Comparison of ENCODE assay signal across 15 cellular contexts in the genomic region with DNA sequence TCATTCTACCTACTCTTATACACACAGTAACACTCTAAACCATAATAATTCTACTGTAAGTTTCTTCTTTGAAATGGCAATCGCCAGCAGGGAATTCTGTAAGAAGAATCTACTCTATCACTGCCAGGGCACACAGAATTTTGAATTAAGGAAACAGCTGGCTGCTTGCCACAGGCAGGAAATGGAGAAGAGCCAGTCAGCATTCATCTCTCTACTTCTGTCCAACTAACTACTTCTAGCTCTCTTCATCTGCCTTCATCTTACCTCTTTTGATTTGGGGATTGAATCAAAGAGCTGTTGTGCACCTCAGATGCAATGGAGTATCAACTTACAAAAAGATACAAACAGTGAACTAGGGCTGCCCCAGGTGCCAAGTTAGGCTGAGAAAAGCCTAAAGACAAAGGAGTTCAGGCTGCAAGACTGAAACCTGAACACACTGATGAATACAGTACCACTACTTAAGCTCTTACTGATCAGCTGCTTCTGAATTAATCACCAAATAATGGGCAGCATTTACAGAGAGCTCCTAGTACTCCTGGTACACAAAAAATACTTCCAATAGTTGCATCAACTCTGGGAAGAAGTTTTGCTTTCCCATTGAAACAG.
DNase-seq lines count a peak whose midpoint lies in the region; ATAC-seq and TF ChIP-seq lines count a peak whose summit lies in the region.
"Had no signal": no experiment of that assay in that cellular context is flagged by ENCODE, and none has a peak within 500 bp of the region (broad histone marks: within the 10 kb centered on the region; RNA-seq: fewer than 3 reads in every experiment).

No MANE protein-coding gene starts in this region.

- no peak overlapping the region for H2BK15ac ChIP-seq in H9 (ENCODE audit: low read depth, low read length)

- H3K27me3 ChIP-seq in H9 (ENCODE audit: insufficient read depth, low read length) = no peaks in the 10 kb centered on the region
- no peaks in the 10 kb centered on the region for H3K27me3 ChIP-seq in neural progenitor cell
- H3K27me3 ChIP-seq: ascending aorta; BLaER1 treated with 17β-estradiol and CSF1 and Interleukin-3, amounts not matched to agents 10 nM and 100 nM had no signal

- peaks cover 11% of the 10 kb centered on the region; the same call in 1 of the 2 replicates for H3K4me1 ChIP-seq in H9 (ENCODE audit: insufficient read depth, low read length)
- peaks cover 26% of the 10 kb centered on the region for H3K4me1 ChIP-seq in neural progenitor cell

- H4K8ac ChIP-seq in H9 (replicated peaks; ENCODE audit: insufficient read length, low read depth, low read length) = no peak overlapping the region

- DNase-seq in H9 (no peak), NCI-H2171 treated with DMSO at 0.1 percent for 48 hours (lab: John Stamatoyannopoulos, UW) (peak; percentile 69), choroid plexus epithelial cell (ENCODE audit: low read depth) (peak; percentile 28), neural progenitor cell (ENCODE audit: low spot score) (peak; percentile 32), C1 segment of cervical spinal cord (lab: John Stamatoyannopoulos, UW) (no peak)
- DNase-seq in activated T-cell treated with anti-CD3 and anti-CD28 coated beads, Interleukin-2, amount 50 U/mL, for 4 hours = no peak
- DNase-seq: activated CD4-positive, alpha-beta T cell treated with anti-CD3 and anti-CD28 coated beads for 36 hours; effector memory CD4-positive, alpha-beta T cell; MM.1S; natural killer cell; NCI-H774 had no signal

- H2AK5ac ChIP-seq in H9 (ENCODE audit: insufficient read length, low read length) = no peak overlapping the region

- H3K9me3 ChIP-seq in H9 (ENCODE audit: control insufficient read depth, low read depth, low read length) (no peaks in the 10 kb centered on the region), neural progenitor cell (ENCODE audit: low read depth) (no peaks in the 10 kb centered on the region)
- H3K9me3 ChIP-seq: ascending aorta had no signal

- no peak overlapping the region for H3K4ac ChIP-seq in H9 (ENCODE audit: low read depth, low read length)

- H3K36me3 ChIP-seq in neural progenitor cell = no peaks in the 10 kb centered on the region
- H3K36me3 ChIP-seq: ascending aorta; BLaER1 treated with 17β-estradiol and CSF1 and Interleukin-3, amounts not matched to agents 10 nM and 100 nM had no signal

- ATAC-seq in GM19324 (IDR thresholded peaks at IDR 0.05; ENCODE audit: low FRiP score, unreplicated experiment) = no peak
- ATAC-seq in activated T-cell treated with anti-CD3 and anti-CD28 coated beads, Interleukin-2, amount 50 U/mL, for 4 hours = no peak
- ATAC-seq: activated CD4-positive, alpha-beta T cell treated with anti-CD3 and anti-CD28 coated beads for 36 hours; natural killer cell had no signal

- H4K5ac ChIP-seq in H9 (ENCODE audit: insufficient read length, low read depth, low read length) = no peak overlapping the region

- H3K4me1 Mint-ChIP-seq in H9 (peaks cover 52 to 63% of the 10 kb centered on the region in 2 experiments), neural progenitor cell (no peaks in the 10 kb centered on the region)
- no peaks in the 10 kb centered on the region for H3K4me1 Mint-ChIP-seq in activated T-cell treated with anti-CD3 and anti-CD28 coated beads, Interleukin-2, amount 50 U/mL, for 4 hours (ENCODE audit: low read depth)
- H3K4me1 Mint-ChIP-seq: activated CD4-positive, alpha-beta T cell treated with anti-CD3 and anti-CD28 coated beads for 36 hours; natural killer cell had no signal

- no peak overlapping the region for H2BK120ac ChIP-seq in H9 (ENCODE audit: low read depth, low read length, poor library complexity, severe bottlenecking)

- H2BK20ac ChIP-seq in H9 (ENCODE audit: low read depth, low read length, poor library complexity, severe bottlenecking) = no peak overlapping the region

- H3K4me3 ChIP-seq in choroid plexus epithelial cell (ENCODE audit: low read depth, low read length) (no peak overlapping the region), neural progenitor cell (no peak overlapping the region)
- H3K4me3 ChIP-seq: ascending aorta; BLaER1 treated with 17β-estradiol and CSF1 and Interleukin-3, amounts not matched to agents 10 nM and 100 nM had no signal

- no peak overlapping the region for H3K9ac ChIP-seq in H9 (ENCODE audit: extremely low read depth, insufficient read length, low read length)
- no peak overlapping the region for H3K9ac ChIP-seq in neural progenitor cell
- H3K9ac ChIP-seq: BLaER1 treated with 17β-estradiol and CSF1 and Interleukin-3, amounts not matched to agents 10 nM and 100 nM had no signal

- no peak overlapping the region for H4K91ac ChIP-seq in H9 (ENCODE audit: insufficient read length, low read depth, low read length)

- H3K36me3 Mint-ChIP-seq in H9 (ENCODE audit: insufficient read depth in 1 of 3, low read depth in 3 of 3) = no peaks in the 10 kb centered on the region; a peak in 1 of 7 replicates
- peaks cover 8% of the 10 kb centered on the region for H3K36me3 Mint-ChIP-seq in neural progenitor cell
- H3K36me3 Mint-ChIP-seq in activated T-cell treated with anti-CD3 and anti-CD28 coated beads, Interleukin-2, amount 50 U/mL, for 4 hours (ENCODE audit: insufficient read depth) = no peaks in the 10 kb centered on the region
- H3K36me3 Mint-ChIP-seq: natural killer cell had no signal

- no peak overlapping the region for H2BK12ac ChIP-seq in H9 (ENCODE audit: insufficient read length, low read depth, low read length)

- H3K27ac Mint-ChIP-seq in H9 (peak overlapping the region; percentile 42 to 88 (median 76); a peak in 3 of 7 replicates), neural progenitor cell (no peak overlapping the region)
- H3K27ac Mint-ChIP-seq: activated CD4-positive, alpha-beta T cell treated with anti-CD3 and anti-CD28 coated beads for 36 hours; activated T-helper 1 cell treated with anti-CD3 and anti-CD28 coated beads, Interleukin-12 subunit alpha, Interleukin-12 subunit beta, Interleukin-2, Interleukin-4 antibody, amounts not matched to agents 30 ng/mL and 10 ng/mL and 1 ng/mL, durations not matched to agents 14 hours and 24 hours and 36 hours; natural killer cell had no signal

- no peak overlapping the region for H3K23ac ChIP-seq in H9 (ENCODE audit: insufficient read length, low read depth, low read length)

- H3K4me2 ChIP-seq in H9 (ENCODE audit: insufficient read depth, insufficient read length, low read length) (no peak overlapping the region), neural progenitor cell (peak overlapping the region; percentile 34)

- no peaks in the 10 kb centered on the region for H3K79me1 ChIP-seq in H9 (ENCODE audit: insufficient read depth, low read depth, low read length, poor library complexity, severe bottlenecking)

- TF ChIP-seq CTCF in H9 (conservative IDR thresholded peaks at IDR 0.05) = no peak
- no peak for TF ChIP-seq CTCF in choroid plexus epithelial cell (conservative IDR thresholded peaks at IDR 0.05; ENCODE audit: low read depth, low read length)
- TF ChIP-seq CTCF in neural progenitor cell (IDR thresholded peaks at IDR 0.05) = no peak

- H3K9me3 Mint-ChIP-seq in H9 (no peaks in the 10 kb centered on the region), neural progenitor cell (peaks cover 4% of the 10 kb centered on the region)
- H3K9me3 Mint-ChIP-seq in activated T-cell treated with anti-CD3 and anti-CD28 coated beads, Interleukin-2, amount 50 U/mL, for 4 hours = peaks cover 4% of the 10 kb centered on the region
- H3K9me3 Mint-ChIP-seq: activated T-helper 1 cell treated with anti-CD3 and anti-CD28 coated beads, Interleukin-12 subunit alpha, Interleukin-12 subunit beta, Interleukin-2, Interleukin-4 antibody, amounts not matched to agents 30 ng/mL and 10 ng/mL and 1 ng/mL, durations not matched to agents 14 hours and 24 hours and 36 hours had no signal

- WGBS in H9 (ENCODE audit: extremely low coverage, insufficient read length, low lambda C conversion rate) = no CpG with 5 or more reads among the region's 1 CpG

- no peaks in the 10 kb centered on the region; the same call in 1 of the 2 replicates for H3K79me2 ChIP-seq in H9 (ENCODE audit: insufficient read depth, low read length)
- peaks cover 18% of the 10 kb centered on the region for H3K79me2 ChIP-seq in neural progenitor cell (ENCODE audit: low read depth)

- H2AFZ ChIP-seq in H9 (ENCODE audit: low read length) (no peak overlapping the region), neural progenitor cell (replicated peaks) (no peak overlapping the region)

- no peaks in the 10 kb centered on the region for H4K20me1 ChIP-seq in H9 (ENCODE audit: control insufficient read depth, insufficient read depth, insufficient read length)
- peaks cover 6% of the 10 kb centered on the region for H4K20me1 ChIP-seq in neural progenitor cell (ENCODE audit: low read depth)
- H4K20me1 ChIP-seq: BLaER1 treated with 17β-estradiol and CSF1 and Interleukin-3, amounts not matched to agents 10 nM and 100 nM had no signal

- H3K56ac ChIP-seq in H9 (ENCODE audit: insufficient read length, low read depth, low read length) = no peak overlapping the region

- no peak overlapping the region for H3T11ph ChIP-seq in H9 (ENCODE audit: low read length)

- H3K4me3 Mint-ChIP-seq in H9 (no peak overlapping the region), neural progenitor cell (no peak overlapping the region)
- no peak overlapping the region for H3K4me3 Mint-ChIP-seq in activated T-cell treated with anti-CD3 and anti-CD28 coated beads, Interleukin-2, amount 50 U/mL, for 4 hours
- H3K4me3 Mint-ChIP-seq: activated CD4-positive, alpha-beta T cell treated with anti-CD3 and anti-CD28 coated beads for 36 hours; activated T-helper 1 cell treated with anti-CD3 and anti-CD28 coated beads, Interleukin-12 subunit alpha, Interleukin-12 subunit beta, Interleukin-2, Interleukin-4 antibody, amounts not matched to agents 30 ng/mL and 10 ng/mL and 1 ng/mL, durations not matched to agents 14 hours and 24 hours and 36 hours; natural killer cell had no signal

- H3F3A ChIP-seq in neural progenitor cell (ENCODE audit: low read depth) = no peaks in the 10 kb centered on the region

- H3K27ac ChIP-seq in H9 (ENCODE audit: insufficient read length, low read depth, low read length) (no peak overlapping the region), neural progenitor cell (no peak overlapping the region)
- H3K27ac ChIP-seq: ascending aorta; BLaER1 treated with 17β-estradiol and CSF1 and Interleukin-3, amounts not matched to agents 10 nM and 100 nM had no signal

- H3K27me3 Mint-ChIP-seq in H9 (ENCODE audit: low read depth) (no peaks in the 10 kb centered on the region), neural progenitor cell (ENCODE audit: insufficient read depth, low read depth) (no peaks in the 10 kb centered on the region)
- peaks cover 6% of the 10 kb centered on the region for H3K27me3 Mint-ChIP-seq in activated T-cell treated with anti-CD3 and anti-CD28 coated beads, Interleukin-2, amount 50 U/mL, for 4 hours (ENCODE audit: low read depth)
- H3K27me3 Mint-ChIP-seq: activated CD4-positive, alpha-beta T cell treated with anti-CD3 and anti-CD28 coated beads for 36 hours had no signal

- H3K14ac ChIP-seq in H9 (ENCODE audit: insufficient read depth, low read length) = no peak overlapping the region

- H2BK5ac ChIP-seq in H9 (ENCODE audit: insufficient read length, low read length) = no peak overlapping the region

- no peaks in the 10 kb centered on the region for H3K23me2 ChIP-seq in H9 (ENCODE audit: insufficient read length, low read depth, low read length, poor library complexity, severe bottlenecking)

- no peak overlapping the region for H3K18ac ChIP-seq in H9 (ENCODE audit: insufficient read length, low read depth, low read length)

Comparison
In these comparisons a context has a peak if more than half of its experiments do, and no peak if none do; other contexts are left out.
1. DNase-seq: peak in NCI-H2171 treated with DMSO at 0.1 percent for 48 hours (single experiment), choroid plexus epithelial cell (single experiment) and neural progenitor cell (single experiment); none in H9 (single experiment), C1 segment of cervical spinal cord (0 of 14) and activated T-cell treated with anti-CD3 and anti-CD28 coated beads, Interleukin-2, amount 50 U/mL, for 4 hours (single experiment).